8 cellular contexts compared by ENCODE assay signal in genomic region chr21:14028619-14029018, GRCh38.
A peak's percentile ranks its signal among the peaks of the same experiment; 100 is the strongest.
DNase-seq lines count a peak whose midpoint lies in the region; ATAC-seq and TF ChIP-seq lines count a peak whose summit lies in the region.
"Not testable (repeated sequence)": the region's sequence is repeated elsewhere in the genome, so short reads cannot be mapped to it uniquely, and the experiment has no call there.

No MANE protein-coding gene starts in this region.

- not testable (repeated sequence) for H3K79me2 ChIP-seq in neural cell (replicated peaks; ENCODE audit: insufficient read depth, low read length)

- not testable (repeated sequence) for H3K27ac Mint-ChIP-seq in MCF 10A (ENCODE audit: low read depth, unreplicated experiment)

- not testable (repeated sequence) for H3K9ac ChIP-seq in HUES64 (ENCODE audit: low read depth, low read length); neural cell (ENCODE audit: low read length)
- peak overlapping the region; percentile 92; the same call in 1 of the 2 replicates for H3K9ac ChIP-seq in iPS-20b (ENCODE audit: low read depth, low read length)

- not testable (repeated sequence) for H3K36me3 Mint-ChIP-seq in activated T-cell treated with anti-CD3 and anti-CD28 coated beads, Interleukin-2, amount 50 U/mL, for 4 hours (ENCODE audit: insufficient read depth); MCF 10A (ENCODE audit: insufficient read depth, unreplicated experiment)

- BruUV-seq in MCF 10A (replicated peaks; lab: Mats Ljungman, UMichigan), result not testable (repeated sequence)

- not testable (repeated sequence) for TF ChIP-seq RAD21 in neural cell (conservative IDR thresholded peaks at IDR 0.05)

- CTCF ChIA-PET in MCF 10A (lab: Yijun Ruan, JAX), result interaction anchor here (0.6 kb wide), 1 partner anchor 24 kb away, joined by 4 read pairs; no protein-coding TSS in a partner anchor

- not testable (repeated sequence) for TF ChIP-seq EP300 in neural cell (conservative IDR thresholded peaks at IDR 0.05; ENCODE audit: poor library complexity, severe bottlenecking)
- TF ChIP-seq EP300 in transverse colon (IDR thresholded peaks at IDR 0.05; ENCODE audit: low read depth), result peak; percentile 22

- H3K4me3 Mint-ChIP-seq in activated T-cell treated with anti-CD3 and anti-CD28 coated beads, Interleukin-2, amount 50 U/mL, for 4 hours, result peak overlapping the region; percentile 35
- peak overlapping the region; percentile 84 for H3K4me3 Mint-ChIP-seq in MCF 10A (ENCODE audit: unreplicated experiment)

- DNase-seq in EH (ENCODE audit: low read depth) (peak; percentile 51), SK-N-DZ (ENCODE audit: low spot score) (peak; percentile 60), MCF 10A (ENCODE audit: unreplicated experiment) (peak; percentile 17)
- DNase-seq in activated T-cell treated with anti-CD3 and anti-CD28 coated beads, Interleukin-2, amount 50 U/mL, for 4 hours; transverse colon: not testable (repeated sequence)

- H3K36me3 ChIP-seq in HUES64 (ENCODE audit: insufficient read depth, low read length); iPS-20b (ENCODE audit: insufficient read depth, low read depth, low read length); neural cell (ENCODE audit: insufficient read depth, low read length); transverse colon: not testable (repeated sequence)

- H3K9me3 Mint-ChIP-seq in activated T-cell treated with anti-CD3 and anti-CD28 coated beads, Interleukin-2, amount 50 U/mL, for 4 hours; MCF 10A (ENCODE audit: unreplicated experiment): not testable (repeated sequence)

- POLR2A ChIA-PET in MCF 10A (lab: Yijun Ruan, JAX), result not testable (repeated sequence)

- H3K27me3 Mint-ChIP-seq in activated T-cell treated with anti-CD3 and anti-CD28 coated beads, Interleukin-2, amount 50 U/mL, for 4 hours (ENCODE audit: low read depth); MCF 10A (ENCODE audit: insufficient read depth, unreplicated experiment): not testable (repeated sequence)

- H3K9me2 ChIP-seq in neural cell (ENCODE audit: insufficient read depth, low read length), result not testable (repeated sequence)

- H2AFZ ChIP-seq in neural cell (ENCODE audit: low read depth, low read length), result not testable (repeated sequence)

- peak overlapping the region; percentile 51 for H3K4me2 ChIP-seq in neural cell (ENCODE audit: low read length)

- intact Hi-C loops in MCF 10A (cut with micrococcal nuclease); transverse colon (cut with DNase I; ENCODE audit: low total_unique reads): not testable (repeated sequence)

- H3F3A ChIP-seq in neural cell (ENCODE audit: insufficient read depth, low read length, poor library complexity, severe bottlenecking), result not testable (repeated sequence)

- not testable (repeated sequence) for H3K27ac ChIP-seq in HUES64 (ENCODE audit: low read depth, low read length); iPS-20b (ENCODE audit: low read length); neural cell (ENCODE audit: low read length)
- peak overlapping the region; percentile 12 to 87 (median 76) for H3K27ac ChIP-seq in transverse colon

- not testable (repeated sequence) for H3K4me1 ChIP-seq in HUES64 (ENCODE audit: insufficient read depth, low read length); iPS-20b (ENCODE audit: insufficient read depth, low read length); transverse colon

- not testable (repeated sequence) for TF ChIP-seq POLR2A in transverse colon (IDR thresholded peaks at IDR 0.05)

- H3K9me3 ChIP-seq in HUES64 (ENCODE audit: insufficient read depth, low read depth, low read length); iPS-20b (ENCODE audit: insufficient read depth, low read depth, low read length); neural cell (ENCODE audit: low read length); transverse colon: not testable (repeated sequence)

- not testable (repeated sequence) for H4K20me1 ChIP-seq in neural cell (ENCODE audit: insufficient read depth)

- H3K4me1 Mint-ChIP-seq in activated T-cell treated with anti-CD3 and anti-CD28 coated beads, Interleukin-2, amount 50 U/mL, for 4 hours (ENCODE audit: low read depth); MCF 10A (ENCODE audit: insufficient read depth, unreplicated experiment): not testable (repeated sequence)

- in situ Hi-C loops in transverse colon (cut with MboI; ENCODE audit: low pct_ligation_motif_present in 1 of 4, low pct_unique_long_range_greater_than_20kb in 1 of 4, low sequenced_read_pairs in 3 of 4), result not testable (repeated sequence)

- H3K4me3 ChIP-seq in HUES64 (ENCODE audit: low read length) (peak overlapping the region; percentile 79), iPS-20b (ENCODE audit: low read length) (peak overlapping the region; percentile 87), neural cell (ENCODE audit: low read length) (peak overlapping the region; percentile 66), transverse colon (peak overlapping the region in 1 of 4 donors; percentile 61)

- 72% methylated on average over 2 of the region's 2 CpGs for WGBS in HUES64
- WGBS in transverse colon (ENCODE audit: low coverage in 1 of 2), 2 donors, result 44 to 58% methylated on average over 2 of the region's 2 CpGs

- not testable (repeated sequence) for TF ChIP-seq CTCF in MCF 10A (IDR thresholded peaks at IDR 0.05; ENCODE audit: unreplicated experiment); neural cell (IDR thresholded peaks at IDR 0.05; ENCODE audit: poor library complexity, severe bottlenecking); transverse colon (IDR thresholded peaks at IDR 0.05)

- ATAC-seq in activated T-cell treated with anti-CD3 and anti-CD28 coated beads, Interleukin-2, amount 50 U/mL, for 4 hours, result not testable (repeated sequence)

- H3K27me3 ChIP-seq in HUES64 (ENCODE audit: insufficient read depth, low read length); iPS-20b (ENCODE audit: insufficient read depth, low read length); neural cell (ENCODE audit: insufficient read depth, low read depth, low read length); transverse colon: not testable (repeated sequence)
